ENCODE assay signal across 1 cellular context in the genomic region with DNA sequence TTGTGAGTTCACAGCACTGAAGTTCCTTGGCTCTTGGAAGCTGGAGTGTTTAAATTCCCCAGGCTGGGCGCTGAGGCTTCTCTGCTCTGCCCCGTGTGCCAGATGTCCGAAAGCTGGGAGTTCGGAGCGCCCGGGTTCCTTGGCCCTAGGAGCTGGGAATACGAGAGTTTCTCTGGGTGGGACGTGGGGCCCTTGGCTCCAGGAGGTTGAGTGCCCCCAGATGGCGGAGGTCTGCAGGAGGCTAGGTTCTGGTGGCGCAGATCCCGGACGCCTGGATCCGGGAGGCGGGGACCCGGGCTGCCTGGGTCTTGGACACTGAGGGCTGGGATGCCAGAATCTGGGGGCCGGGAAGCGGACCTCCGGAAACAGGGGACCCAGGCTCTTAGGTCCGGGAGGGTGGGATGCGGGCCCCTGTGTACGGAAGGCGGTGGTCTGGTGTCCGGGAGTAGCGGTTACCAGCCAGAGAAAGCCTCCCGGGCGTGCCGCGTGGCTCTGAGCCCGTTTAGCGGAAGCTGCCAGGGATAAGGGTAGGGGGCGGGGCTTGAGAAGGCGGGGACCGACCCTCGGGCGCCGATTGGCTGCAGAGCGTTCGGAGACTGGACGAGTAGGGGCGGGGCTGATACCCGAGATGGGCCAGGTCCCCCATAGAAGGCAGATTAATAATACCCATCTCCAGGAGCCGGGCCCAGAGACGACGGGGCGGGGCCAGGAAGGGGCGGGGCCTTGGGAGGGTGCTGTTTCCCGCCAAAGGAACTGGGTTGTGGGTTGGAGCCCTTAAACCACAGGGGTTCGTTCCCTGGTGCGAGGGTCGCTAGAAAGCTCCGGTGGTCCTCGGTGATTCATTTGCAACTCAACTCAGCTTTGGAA.
TF ChIP-seq lines count a peak whose summit lies in the region.

TSS of gene SLC1A5 (minus strand) at position 494 of the 867 bp plus-strand sequence. CDS start 629 bp downstream, outside the sequence.

TF ChIP-seq in HepG2, 621 proteins besides CTCF, POLR2A, EP300 and RAD21 (continued from another document and continues in another):
- TF ChIP-seq, protein P1, sequence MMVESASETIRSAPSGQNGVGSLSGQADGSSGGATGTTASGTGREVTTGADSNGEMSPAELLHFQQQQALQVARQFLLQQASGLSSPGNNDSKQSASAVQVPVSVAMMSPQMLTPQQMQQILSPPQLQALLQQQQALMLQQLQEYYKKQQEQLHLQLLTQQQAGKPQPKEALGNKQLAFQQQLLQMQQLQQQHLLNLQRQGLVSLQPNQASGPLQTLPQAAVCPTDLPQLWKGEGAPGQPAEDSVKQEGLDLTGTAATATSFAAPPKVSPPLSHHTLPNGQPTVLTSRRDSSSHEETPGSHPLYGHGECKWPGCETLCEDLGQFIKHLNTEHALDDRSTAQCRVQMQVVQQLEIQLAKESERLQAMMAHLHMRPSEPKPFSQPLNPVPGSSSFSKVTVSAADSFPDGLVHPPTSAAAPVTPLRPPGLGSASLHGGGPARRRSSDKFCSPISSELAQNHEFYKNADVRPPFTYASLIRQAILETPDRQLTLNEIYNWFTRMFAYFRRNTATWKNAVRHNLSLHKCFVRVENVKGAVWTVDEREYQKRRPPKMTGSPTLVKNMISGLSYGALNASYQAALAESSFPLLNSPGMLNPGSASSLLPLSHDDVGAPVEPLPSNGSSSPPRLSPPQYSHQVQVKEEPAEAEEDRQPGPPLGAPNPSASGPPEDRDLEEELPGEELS (CRISPR knock-in tag; IDR thresholded peaks at IDR 0.05): no peak
- TF ChIP-seq FOXP1 (IDR thresholded peaks at IDR 0.05) (no peak), FOXP1 (CRISPR knock-in tag; IDR thresholded peaks at IDR 0.05) (no peak), ZNF512B (CRISPR knock-in tag; IDR thresholded peaks at IDR 0.05; ENCODE audit: borderline replicate concordance) (no peak), ZNF30 (CRISPR knock-in tag; IDR thresholded peaks at IDR 0.05) (no peak), ZNF382 (CRISPR knock-in tag; IDR thresholded peaks at IDR 0.05; ENCODE audit: borderline replicate concordance) (no peak), ZNF619 (CRISPR knock-in tag; IDR thresholded peaks at IDR 0.05) (no peak), SATB2 (CRISPR knock-in tag; IDR thresholded peaks at IDR 0.05) (no peak), ZNF329 (CRISPR knock-in tag; IDR thresholded peaks at IDR 0.05; ENCODE audit: low read depth) (peak; percentile 83), ZNF430 (CRISPR knock-in tag; IDR thresholded peaks at IDR 0.05) (peak; percentile 80), ZNF260 (CRISPR knock-in tag; IDR thresholded peaks at IDR 0.05; ENCODE audit: borderline replicate concordance, low read depth) (no peak), RBM22 (optimal IDR thresholded peaks at IDR 0.05; ENCODE audit: low read length) (peak; percentile 88), ELF3 (CRISPR knock-in tag; IDR thresholded peaks at IDR 0.05) (peak; percentile 89), ETV5 (CRISPR knock-in tag; IDR thresholded peaks at IDR 0.05; ENCODE audit: borderline replicate concordance) (peak; percentile 78), ZNF549 (CRISPR knock-in tag; IDR thresholded peaks at IDR 0.05) (no peak), RBM39 (IDR thresholded peaks at IDR 0.05; ENCODE audit: low read depth, low read length, poor library complexity, severe bottlenecking) (peak; percentile 97), CHD2 (IDR thresholded peaks at IDR 0.05; ENCODE audit: low read depth, low read length) (peak; percentile 19; the same call in 1 of the 2 replicates), ZNF775 (CRISPR knock-in tag; IDR thresholded peaks at IDR 0.05; ENCODE audit: borderline replicate concordance) (no peak), ZEB1 (IDR thresholded peaks at IDR 0.05; ENCODE audit: insufficient replicate concordance, low read depth) (peak; percentile 29), ZFP36L2 (CRISPR knock-in tag; IDR thresholded peaks at IDR 0.05) (no peak), ZSCAN9 (CRISPR knock-in tag; IDR thresholded peaks at IDR 0.05; ENCODE audit: borderline replicate concordance) (peak; percentile 92), JUND (CRISPR knock-in tag; IDR thresholded peaks at IDR 0.05) (no peak), TRIM24 (CRISPR knock-in tag; IDR thresholded peaks at IDR 0.05) (no peak), SIX4 (CRISPR knock-in tag; IDR thresholded peaks at IDR 0.05) (peak; percentile 73)
- TF ChIP-seq, protein P2, sequence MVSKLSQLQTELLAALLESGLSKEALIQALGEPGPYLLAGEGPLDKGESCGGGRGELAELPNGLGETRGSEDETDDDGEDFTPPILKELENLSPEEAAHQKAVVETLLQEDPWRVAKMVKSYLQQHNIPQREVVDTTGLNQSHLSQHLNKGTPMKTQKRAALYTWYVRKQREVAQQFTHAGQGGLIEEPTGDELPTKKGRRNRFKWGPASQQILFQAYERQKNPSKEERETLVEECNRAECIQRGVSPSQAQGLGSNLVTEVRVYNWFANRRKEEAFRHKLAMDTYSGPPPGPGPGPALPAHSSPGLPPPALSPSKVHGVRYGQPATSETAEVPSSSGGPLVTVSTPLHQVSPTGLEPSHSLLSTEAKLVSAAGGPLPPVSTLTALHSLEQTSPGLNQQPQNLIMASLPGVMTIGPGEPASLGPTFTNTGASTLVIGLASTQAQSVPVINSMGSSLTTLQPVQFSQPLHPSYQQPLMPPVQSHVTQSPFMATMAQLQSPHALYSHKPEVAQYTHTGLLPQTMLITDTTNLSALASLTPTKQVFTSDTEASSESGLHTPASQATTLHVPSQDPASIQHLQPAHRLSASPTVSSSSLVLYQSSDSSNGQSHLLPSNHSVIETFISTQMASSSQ (IDR thresholded peaks at IDR 0.05; ENCODE audit: low read depth): no peak
- TF ChIP-seq, protein P2 (CRISPR knock-in tag; IDR thresholded peaks at IDR 0.05; ENCODE audit: borderline replicate concordance): peak; percentile 51; the same call in 1 of the 2 replicates
- TF ChIP-seq, protein P3, sequence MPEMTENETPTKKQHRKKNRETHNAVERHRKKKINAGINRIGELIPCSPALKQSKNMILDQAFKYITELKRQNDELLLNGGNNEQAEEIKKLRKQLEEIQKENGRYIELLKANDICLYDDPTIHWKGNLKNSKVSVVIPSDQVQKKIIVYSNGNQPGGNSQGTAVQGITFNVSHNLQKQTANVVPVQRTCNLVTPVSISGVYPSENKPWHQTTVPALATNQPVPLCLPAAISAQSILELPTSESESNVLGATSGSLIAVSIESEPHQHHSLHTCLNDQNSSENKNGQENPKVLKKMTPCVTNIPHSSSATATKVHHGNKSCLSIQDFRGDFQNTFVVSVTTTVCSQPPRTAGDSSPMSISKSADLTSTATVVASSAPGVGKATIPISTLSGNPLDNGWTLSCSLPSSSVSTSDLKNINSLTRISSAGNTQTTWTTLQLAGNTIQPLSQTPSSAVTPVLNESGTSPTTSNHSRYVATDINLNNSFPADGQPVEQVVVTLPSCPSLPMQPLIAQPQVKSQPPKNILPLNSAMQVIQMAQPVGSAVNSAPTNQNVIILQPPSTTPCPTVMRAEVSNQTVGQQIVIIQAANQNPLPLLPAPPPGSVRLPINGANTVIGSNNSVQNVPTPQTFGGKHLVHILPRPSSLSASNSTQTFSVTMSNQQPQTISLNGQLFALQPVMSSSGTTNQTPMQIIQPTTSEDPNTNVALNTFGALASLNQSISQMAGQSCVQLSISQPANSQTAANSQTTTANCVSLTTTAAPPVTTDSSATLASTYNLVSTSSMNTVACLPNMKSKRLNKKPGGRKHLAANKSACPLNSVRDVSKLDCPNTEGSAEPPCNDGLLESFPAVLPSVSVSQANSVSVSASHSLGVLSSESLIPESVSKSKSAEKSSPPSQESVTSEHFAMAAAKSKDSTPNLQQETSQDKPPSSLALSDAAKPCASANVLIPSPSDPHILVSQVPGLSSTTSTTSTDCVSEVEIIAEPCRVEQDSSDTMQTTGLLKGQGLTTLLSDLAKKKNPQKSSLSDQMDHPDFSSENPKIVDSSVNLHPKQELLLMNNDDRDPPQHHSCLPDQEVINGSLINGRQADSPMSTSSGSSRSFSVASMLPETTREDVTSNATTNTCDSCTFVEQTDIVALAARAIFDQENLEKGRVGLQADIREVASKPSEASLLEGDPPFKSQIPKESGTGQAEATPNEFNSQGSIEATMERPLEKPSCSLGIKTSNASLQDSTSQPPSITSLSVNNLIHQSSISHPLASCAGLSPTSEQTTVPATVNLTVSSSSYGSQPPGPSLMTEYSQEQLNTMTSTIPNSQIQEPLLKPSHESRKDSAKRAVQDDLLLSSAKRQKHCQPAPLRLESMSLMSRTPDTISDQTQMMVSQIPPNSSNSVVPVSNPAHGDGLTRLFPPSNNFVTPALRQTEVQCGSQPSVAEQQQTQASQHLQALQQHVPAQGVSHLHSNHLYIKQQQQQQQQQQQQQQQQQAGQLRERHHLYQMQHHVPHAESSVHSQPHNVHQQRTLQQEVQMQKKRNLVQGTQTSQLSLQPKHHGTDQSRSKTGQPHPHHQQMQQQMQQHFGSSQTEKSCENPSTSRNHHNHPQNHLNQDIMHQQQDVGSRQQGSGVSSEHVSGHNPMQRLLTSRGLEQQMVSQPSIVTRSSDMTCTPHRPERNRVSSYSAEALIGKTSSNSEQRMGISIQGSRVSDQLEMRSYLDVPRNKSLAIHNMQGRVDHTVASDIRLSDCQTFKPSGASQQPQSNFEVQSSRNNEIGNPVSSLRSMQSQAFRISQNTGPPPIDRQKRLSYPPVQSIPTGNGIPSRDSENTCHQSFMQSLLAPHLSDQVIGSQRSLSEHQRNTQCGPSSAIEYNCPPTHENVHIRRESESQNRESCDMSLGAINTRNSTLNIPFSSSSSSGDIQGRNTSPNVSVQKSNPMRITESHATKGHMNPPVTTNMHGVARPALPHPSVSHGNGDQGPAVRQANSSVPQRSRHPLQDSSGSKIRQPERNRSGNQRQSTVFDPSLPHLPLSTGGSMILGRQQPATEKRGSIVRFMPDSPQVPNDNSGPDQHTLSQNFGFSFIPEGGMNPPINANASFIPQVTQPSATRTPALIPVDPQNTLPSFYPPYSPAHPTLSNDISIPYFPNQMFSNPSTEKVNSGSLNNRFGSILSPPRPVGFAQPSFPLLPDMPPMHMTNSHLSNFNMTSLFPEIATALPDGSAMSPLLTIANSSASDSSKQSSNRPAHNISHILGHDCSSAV (CRISPR knock-in tag; IDR thresholded peaks at IDR 0.05; ENCODE audit: borderline replicate concordance): 0 out of 2 replicates have a peak, but pooled peaks have one; percentile 49
- TF ChIP-seq, protein P4, sequence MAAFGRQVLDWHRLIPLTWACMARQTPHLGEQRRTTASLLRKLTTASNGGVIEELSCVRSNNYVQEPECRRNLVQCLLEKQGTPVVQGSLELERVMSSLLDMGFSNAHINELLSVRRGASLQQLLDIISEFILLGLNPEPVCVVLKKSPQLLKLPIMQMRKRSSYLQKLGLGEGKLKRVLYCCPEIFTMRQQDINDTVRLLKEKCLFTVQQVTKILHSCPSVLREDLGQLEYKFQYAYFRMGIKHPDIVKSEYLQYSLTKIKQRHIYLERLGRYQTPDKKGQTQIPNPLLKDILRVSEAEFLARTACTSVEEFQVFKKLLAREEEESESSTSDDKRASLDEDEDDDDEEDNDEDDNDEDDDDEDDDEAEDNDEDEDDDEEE (CRISPR knock-in tag; IDR thresholded peaks at IDR 0.05): no peak
- TF ChIP-seq, protein P5, sequence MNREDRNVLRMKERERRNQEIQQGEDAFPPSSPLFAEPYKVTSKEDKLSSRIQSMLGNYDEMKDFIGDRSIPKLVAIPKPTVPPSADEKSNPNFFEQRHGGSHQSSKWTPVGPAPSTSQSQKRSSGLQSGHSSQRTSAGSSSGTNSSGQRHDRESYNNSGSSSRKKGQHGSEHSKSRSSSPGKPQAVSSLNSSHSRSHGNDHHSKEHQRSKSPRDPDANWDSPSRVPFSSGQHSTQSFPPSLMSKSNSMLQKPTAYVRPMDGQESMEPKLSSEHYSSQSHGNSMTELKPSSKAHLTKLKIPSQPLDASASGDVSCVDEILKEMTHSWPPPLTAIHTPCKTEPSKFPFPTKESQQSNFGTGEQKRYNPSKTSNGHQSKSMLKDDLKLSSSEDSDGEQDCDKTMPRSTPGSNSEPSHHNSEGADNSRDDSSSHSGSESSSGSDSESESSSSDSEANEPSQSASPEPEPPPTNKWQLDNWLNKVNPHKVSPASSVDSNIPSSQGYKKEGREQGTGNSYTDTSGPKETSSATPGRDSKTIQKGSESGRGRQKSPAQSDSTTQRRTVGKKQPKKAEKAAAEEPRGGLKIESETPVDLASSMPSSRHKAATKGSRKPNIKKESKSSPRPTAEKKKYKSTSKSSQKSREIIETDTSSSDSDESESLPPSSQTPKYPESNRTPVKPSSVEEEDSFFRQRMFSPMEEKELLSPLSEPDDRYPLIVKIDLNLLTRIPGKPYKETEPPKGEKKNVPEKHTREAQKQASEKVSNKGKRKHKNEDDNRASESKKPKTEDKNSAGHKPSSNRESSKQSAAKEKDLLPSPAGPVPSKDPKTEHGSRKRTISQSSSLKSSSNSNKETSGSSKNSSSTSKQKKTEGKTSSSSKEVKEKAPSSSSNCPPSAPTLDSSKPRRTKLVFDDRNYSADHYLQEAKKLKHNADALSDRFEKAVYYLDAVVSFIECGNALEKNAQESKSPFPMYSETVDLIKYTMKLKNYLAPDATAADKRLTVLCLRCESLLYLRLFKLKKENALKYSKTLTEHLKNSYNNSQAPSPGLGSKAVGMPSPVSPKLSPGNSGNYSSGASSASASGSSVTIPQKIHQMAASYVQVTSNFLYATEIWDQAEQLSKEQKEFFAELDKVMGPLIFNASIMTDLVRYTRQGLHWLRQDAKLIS (CRISPR knock-in tag; IDR thresholded peaks at IDR 0.05): 0 out of 2 replicates have a peak, but pooled peaks have one; percentile 85
